ENCODE assay signal across 10 cellular contexts in the genomic region with DNA sequence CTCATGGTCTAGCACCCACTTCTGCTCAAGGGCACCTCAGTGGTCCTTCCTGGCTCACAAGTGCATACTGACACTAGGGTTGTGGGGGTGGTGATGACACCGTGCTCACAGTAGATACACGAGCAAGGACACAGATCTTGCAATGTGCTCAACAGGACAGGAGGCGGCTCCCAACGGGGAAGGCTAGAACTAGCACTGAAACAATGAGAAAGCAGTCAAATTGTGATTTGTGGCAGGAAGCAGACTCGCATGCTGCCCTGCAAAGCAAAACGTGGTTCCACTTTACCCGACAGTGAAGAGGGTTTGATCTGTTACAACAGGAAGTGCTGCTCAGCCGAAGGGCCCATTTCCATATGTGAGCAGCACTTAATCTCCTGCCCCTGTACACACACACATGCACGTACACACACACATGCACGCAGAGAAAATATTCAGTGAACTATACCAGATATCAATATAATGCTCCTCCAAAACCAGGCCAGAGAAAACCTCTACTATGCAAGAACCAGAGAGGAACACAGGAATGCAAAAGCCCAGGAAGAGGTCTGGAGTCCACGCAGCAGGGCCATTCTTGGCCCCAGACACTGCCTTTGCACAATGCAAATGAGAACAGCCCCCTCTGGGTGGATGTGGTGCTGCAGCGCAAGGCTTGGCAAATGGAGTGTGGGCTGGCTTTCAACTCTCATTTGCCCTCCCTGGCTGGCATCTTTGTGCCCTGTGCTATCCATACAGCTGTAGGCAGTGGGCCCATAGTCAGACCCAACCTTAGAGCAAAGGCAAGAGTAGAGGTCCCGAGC. TPM values are rescaled to one million over a fixed set of nuclear protein-coding genes. Genes with fewer than 3 reads are reported as not detected.
DNase-seq lines count a peak whose midpoint lies in the region; ATAC-seq and TF ChIP-seq lines count a peak whose summit lies in the region.
"Had no signal": no experiment of that assay in that cellular context is flagged by ENCODE, and none has a peak within 500 bp of the region (broad histone marks: within the 10 kb centered on the region; RNA-seq: fewer than 3 reads in every experiment).

No MANE protein-coding gene starts in this region.

- H3K27ac ChIP-seq in sigmoid colon = no peak overlapping the region
- H3K27ac ChIP-seq: thoracic aorta had no signal

- no peaks in the 10 kb centered on the region for H3K4me1 ChIP-seq in sigmoid colon

- H3K36me3 Mint-ChIP-seq in activated CD8-positive, alpha-beta memory T cell treated with anti-CD3 and anti-CD28 coated beads, Interleukin-2, amount 10 ng/mL, durations not matched to agents 7 days and 5 days = peaks cover 5% of the 10 kb centered on the region
- no peaks in the 10 kb centered on the region for H3K36me3 Mint-ChIP-seq in naive B cell

- CTCF ChIA-PET in activated CD8-positive, alpha-beta memory T cell treated with anti-CD3 and anti-CD28 coated beads, Interleukin-2, amount 10 ng/mL, durations not matched to agents 7 days and 5 days (lab: Charles Lee) = no interaction called here

- TF ChIP-seq EP300 in sigmoid colon (IDR thresholded peaks at IDR 0.05) = no peak

- no peaks in the 10 kb centered on the region for H3K9me3 ChIP-seq in sigmoid colon
- H3K9me3 ChIP-seq: thoracic aorta had no signal

- ATAC-seq in GM21529 (IDR thresholded peaks at IDR 0.05; ENCODE audit: unreplicated experiment) (peak; percentile 89), naive B cell (ENCODE audit: low read depth in 2 of 2) (peak; percentile 43 to 72)
- ATAC-seq in activated CD8-positive, alpha-beta memory T cell treated with anti-CD3 and anti-CD28 coated beads, Interleukin-2, amount 10 ng/mL, durations not matched to agents 7 days and 5 days = peak; percentile 93

- no peaks in the 10 kb centered on the region for H3K9me3 Mint-ChIP-seq in activated CD8-positive, alpha-beta memory T cell treated with anti-CD3 and anti-CD28 coated beads, Interleukin-2, amount 10 ng/mL, durations not matched to agents 7 days and 5 days (ENCODE audit: low read depth)
- H3K9me3 Mint-ChIP-seq in naive B cell = peaks cover 0 to 4% (median 3%) of the 10 kb centered on the region in 7 donors

- H3K27me3 Mint-ChIP-seq in activated CD8-positive, alpha-beta memory T cell treated with anti-CD3 and anti-CD28 coated beads, Interleukin-2, amount 10 ng/mL, durations not matched to agents 7 days and 5 days = no peaks in the 10 kb centered on the region
- no peaks in the 10 kb centered on the region for H3K27me3 Mint-ChIP-seq in naive B cell

- peak; percentile 33 for TF ChIP-seq CTCF in GM06990 (IDR thresholded peaks at IDR 0.05; ENCODE audit: insufficient read depth, low read length, poor library complexity, severe bottlenecking)
- TF ChIP-seq CTCF in sigmoid colon (IDR thresholded peaks at IDR 0.05) = no peak

- 49 to 81% methylated on average over 13 of the region's 13 CpGs for WGBS in sigmoid colon, 2 donors

- H3K36me3 ChIP-seq in GM06990 (ENCODE audit: control insufficient read depth, insufficient read depth, low read length) (no peaks in the 10 kb centered on the region), sigmoid colon (no peaks in the 10 kb centered on the region)
- H3K36me3 ChIP-seq: thoracic aorta had no signal

- H3K4me3 ChIP-seq in GM06990 (replicated peaks; ENCODE audit: low read depth, low read length) (no peak overlapping the region), sigmoid colon (no peak overlapping the region)
- no peak overlapping the region for H3K4me3 ChIP-seq in Jurkat, Clone E6-1 (ENCODE audit: low read length)
- H3K4me3 ChIP-seq: thoracic aorta had no signal

- intact Hi-C loops in posterior vena cava (cut with DNase I) (no loop called here), sigmoid colon (cut with DNase I) (no loop called here)

- H3K27ac Mint-ChIP-seq in activated CD8-positive, alpha-beta memory T cell treated with anti-CD3 and anti-CD28 coated beads, Interleukin-2, amount 10 ng/mL, durations not matched to agents 7 days and 5 days = peak overlapping the region; percentile 87
- peak overlapping the region in 4 of 6 donors; percentile 4 to 82 (median 70) for H3K27ac Mint-ChIP-seq in naive B cell

- H3K27me3 ChIP-seq in GM06990 (replicated peaks; ENCODE audit: control insufficient read depth, insufficient read depth, low read length) (no peaks in the 10 kb centered on the region), sigmoid colon (no peaks in the 10 kb centered on the region)

- H3K4me3 Mint-ChIP-seq in activated CD8-positive, alpha-beta memory T cell treated with anti-CD3 and anti-CD28 coated beads, Interleukin-2, amount 10 ng/mL, durations not matched to agents 7 days and 5 days = no peak overlapping the region
- peak overlapping the region in 6 of 8 donors; percentile 35 to 61 (median 46) for H3K4me3 Mint-ChIP-seq in naive B cell

- no peak for TF ChIP-seq POLR2A in sigmoid colon (IDR thresholded peaks at IDR 0.05)

- peaks cover 18% of the 10 kb centered on the region for H3K4me1 Mint-ChIP-seq in activated CD8-positive, alpha-beta memory T cell treated with anti-CD3 and anti-CD28 coated beads, Interleukin-2, amount 10 ng/mL, durations not matched to agents 7 days and 5 days
- H3K4me1 Mint-ChIP-seq in naive B cell = peaks cover 14 to 26% (median 17%) of the 10 kb centered on the region in 3 donors

- DNase-seq in GM06990 (ENCODE audit: extremely low read depth, insufficient read length) (no peak), naive B cell (no peak), posterior vena cava (ENCODE audit: low spot score) (no peak), sigmoid colon (no peak), NCI-H2196 treated with DMSO at 0.1 percent for 48 hours (lab: John Stamatoyannopoulos, UW; ENCODE audit: unreplicated experiment) (no peak)
- DNase-seq in Jurkat, Clone E6-1 (ENCODE audit: low read depth, low spot score) = peak; percentile 93
- DNase-seq in activated CD8-positive, alpha-beta memory T cell treated with anti-CD3 and anti-CD28 coated beads, Interleukin-2, amount 10 ng/mL, durations not matched to agents 7 days and 5 days = peak; percentile 81

RNA-seq across cellular contexts. Expression of a gene that starts 47.1 kb away (rescaled TPM):
- 0.87 TPM for polyA plus RNA-seq in Jurkat, Clone E6-1 (2012; ENCODE audit: insufficient read depth, insufficient read length)
- not detected for total RNA-seq in activated CD8-positive, alpha-beta memory T cell treated with anti-CD3 and anti-CD28 coated beads, Interleukin-2, amount 10 ng/mL, durations not matched to agents 7 days and 5 days
- polyA plus RNA-seq in naive B cell (ENCODE audit: low read depth in 6 of 6) = not detected
- total RNA-seq in posterior vena cava = under 1 TPM; 0.19 to 0.37 TPM
- total RNA-seq in sigmoid colon = 1 to 10 TPM in 3 of 4 donors, not detected in 1; 1.7 to 2.4 (median 1.8) TPM
- polyA plus RNA-seq in sigmoid colon = 1 to 10 TPM in 1 of 3 donors, under 1 TPM in 2; 0.60 to 1.6 (median 0.66) TPM
- total RNA-seq: glomerular endothelial cell had no signal

Comparison
In these comparisons a context has a peak if more than half of its experiments do, and no peak if none do; other contexts are left out.
1. DNase-seq: peak in Jurkat, Clone E6-1 (single experiment) and activated CD8-positive, alpha-beta memory T cell treated with anti-CD3 and anti-CD28 coated beads, Interleukin-2, amount 10 ng/mL, durations not matched to agents 7 days and 5 days (single experiment); none in GM06990 (single experiment), naive B cell (single experiment), posterior vena cava (single experiment), sigmoid colon (single experiment) and NCI-H2196 treated with DMSO at 0.1 percent for 48 hours (single experiment).
2. Peak in every context shown above with its lines, with median percentiles within 50 percentile points of each other: ATAC-seq.